In genomic region chrX:44088755-44089154, GRCh38 we compare ENCODE assay signal across 37 cellular contexts.
"Had no signal": no experiment of that assay in that cellular context is flagged by ENCODE, and none has a peak within 500 bp of the region (broad histone marks: within the 10 kb centered on the region; RNA-seq: fewer than 3 reads in every experiment).

No MANE protein-coding gene starts in this region.

- H3K9me3 Mint-ChIP-seq: activated B cell treated with CpG ODN at 0.5 μM for 24 hours; activated CD8-positive, alpha-beta T cell treated with anti-CD3 and anti-CD28 coated beads for 36 hours; activated naive CD8-positive, alpha-beta T cell treated with anti-CD3 and anti-CD28 coated beads for 36 hours; activated T-cell treated with anti-CD3 and anti-CD28 coated beads, Interleukin-2, amount 50 U/mL, for 72 hours; activated T-helper 17 cell treated with anti-CD3 and anti-CD28 coated beads, Interleukin-2, amount 50 U/mL, for 72 hours had no signal

- ATAC-seq: activated CD8-positive, alpha-beta T cell treated with anti-CD3 and anti-CD28 coated beads for 36 hours; activated T-cell treated with anti-CD3 and anti-CD28 coated beads, Interleukin-2, amount 50 U/mL, for 72 hours; activated T-helper 17 cell treated with anti-CD3 and anti-CD28 coated beads, Interleukin-2, amount 50 U/mL, for 72 hours; PC-3 had no signal

- H3K36me3 ChIP-seq: brain microvascular endothelial cell, Peyer's patch, SJSA1 had no signal

- H3K27me3 ChIP-seq: brain microvascular endothelial cell, Peyer's patch, SJSA1 had no signal

- H3K9me3 ChIP-seq: Peyer's patch, SJSA1 had no signal

- H3K27ac ChIP-seq: brain microvascular endothelial cell, Peyer's patch, SJSA1, VCaP had no signal

- H3K4me1 Mint-ChIP-seq: activated B cell treated with CpG ODN at 0.5 μM for 24 hours; activated naive CD8-positive, alpha-beta T cell treated with anti-CD3 and anti-CD28 coated beads for 36 hours; activated T-helper 17 cell treated with anti-CD3 and anti-CD28 coated beads, Interleukin-2, amount 50 U/mL, for 72 hours had no signal

- H3K27ac Mint-ChIP-seq: activated B cell treated with CpG ODN at 0.5 μM for 24 hours; activated CD8-positive, alpha-beta T cell treated with anti-CD3 and anti-CD28 coated beads for 36 hours; activated naive CD8-positive, alpha-beta T cell treated with anti-CD3 and anti-CD28 coated beads for 36 hours; activated T-cell treated with anti-CD3 and anti-CD28 coated beads, Interleukin-2, amount 50 U/mL, for 72 hours; activated T-helper 17 cell treated with anti-CD3 and anti-CD28 coated beads, Interleukin-2, amount 50 U/mL, for 72 hours had no signal

- H3K27me3 Mint-ChIP-seq: activated B cell treated with CpG ODN at 0.5 μM for 24 hours; activated CD8-positive, alpha-beta T cell treated with anti-CD3 and anti-CD28 coated beads for 36 hours; activated naive CD8-positive, alpha-beta T cell treated with anti-CD3 and anti-CD28 coated beads for 36 hours; activated T-helper 17 cell treated with anti-CD3 and anti-CD28 coated beads, Interleukin-2, amount 50 U/mL, for 72 hours had no signal

- H3K4me3 ChIP-seq: Peyer's patch, SJSA1 had no signal

- H3K4me3 Mint-ChIP-seq: activated B cell treated with CpG ODN at 0.5 μM for 24 hours; activated CD8-positive, alpha-beta T cell treated with anti-CD3 and anti-CD28 coated beads for 36 hours; activated naive CD8-positive, alpha-beta T cell treated with anti-CD3 and anti-CD28 coated beads for 36 hours; activated T-cell treated with anti-CD3 and anti-CD28 coated beads, Interleukin-2, amount 50 U/mL, for 72 hours; activated T-helper 17 cell treated with anti-CD3 and anti-CD28 coated beads, Interleukin-2, amount 50 U/mL, for 72 hours had no signal

- DNase-seq: activated B cell treated with CpG ODN at 0.5 μM for 24 hours; activated CD4-positive, alpha-beta T cell treated with anti-CD3 and anti-CD28 coated beads for 4 hours; activated CD4-positive, alpha-beta T cell treated with anti-CD3 and anti-CD28 coated beads, Interleukin-2, amount 50 U/mL, for 1 hour; activated CD4-positive, CD25-positive, alpha-beta regulatory T cell treated with anti-CD3 and anti-CD28 coated beads, Interleukin-2, amount 50 U/mL, for 72 hours; activated CD8-positive, alpha-beta T cell treated with anti-CD3 and anti-CD28 coated beads for 36 hours; activated effector memory CD4-positive, alpha-beta T cell treated with anti-CD3 and anti-CD28 coated beads, Interleukin-2, amount 50 U/mL, for 16 hours; activated naive CD4-positive, alpha-beta T cell; activated naive CD4-positive, alpha-beta T cell treated with anti-CD3 and anti-CD28 coated beads, Interleukin-2, amount 50 U/mL, for 16 hours; activated naive CD8-positive, alpha-beta T cell treated with anti-CD3 and anti-CD28 coated beads for 36 hours; activated T-cell treated with anti-CD3 and anti-CD28 coated beads, Interleukin-2, amount 50 U/mL, for 1 hour; activated T-cell treated with anti-CD3 and anti-CD28 coated beads, Interleukin-2, amount 50 U/mL, for 72 hours; amniotic stem cell; aorta; brain microvascular endothelial cell; central memory CD4-positive, alpha-beta T cell; NCI-H1092 treated with DMSO at 0.1 percent for 48 hours; NCI-H1417; NCI-H146; NCI-H187; NCI-H2029 treated with DMSO at 0.1 percent for 48 hours; NCI-H2107; NCI-H2171; NCI-H510A; NCI-H526; NCI-H748 treated with DMSO at 0.1 percent for 48 hours; NK-92 treated with Interleukin-12 subunit alpha and Interleukin-12 subunit beta, amount 100 ng/mL, for 24 hours; PC-3; Peyer's patch; RPMI8226; SHP77 treated with DMSO at 0.1 percent for 48 hours; SW 1271; T-helper 1 cell; T-helper 2 cell; T-helper 9 cell had no signal

- H3K4me1 ChIP-seq: Peyer's patch, SJSA1 had no signal

- H3K36me3 Mint-ChIP-seq: activated naive CD8-positive, alpha-beta T cell treated with anti-CD3 and anti-CD28 coated beads for 36 hours had no signal
